ENCODE assay signal across 13 cellular contexts in the genomic region with DNA sequence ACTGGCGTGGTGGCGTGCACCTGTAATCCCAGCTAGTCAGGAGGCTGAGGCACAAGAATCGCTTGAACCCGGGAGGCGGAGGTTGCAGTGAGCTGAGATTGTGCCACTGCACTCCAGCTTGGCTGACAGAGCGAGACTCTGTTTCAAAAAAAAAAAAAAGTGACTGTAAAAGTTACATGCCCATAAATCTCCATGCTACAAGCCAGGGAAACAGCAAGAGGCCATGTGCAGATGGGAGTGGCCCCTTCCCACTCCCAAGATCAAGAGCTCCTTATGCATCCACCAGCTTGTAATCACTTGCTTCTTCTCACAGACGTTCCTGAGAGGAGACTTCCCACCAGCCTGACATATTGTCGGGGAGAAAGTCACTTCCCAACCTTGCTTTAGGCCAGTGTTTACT.
"Had no signal": no experiment of that assay in that cellular context is flagged by ENCODE, and none has a peak within 500 bp of the region (broad histone marks: within the 10 kb centered on the region; RNA-seq: fewer than 3 reads in every experiment).

No MANE protein-coding gene starts in this region.

- H3K27me3 ChIP-seq: upper lobe of right lung had no signal

- ATAC-seq: activated T-cell treated with anti-CD3 and anti-CD28 coated beads, Interleukin-2, amount 50 U/mL, for 72 hours; left colon; upper lobe of right lung had no signal

- H3K27ac ChIP-seq: brain microvascular endothelial cell, coronary artery, thoracic aorta, upper lobe of right lung had no signal

- DNase-seq: activated CD4-positive, alpha-beta T cell treated with anti-CD3 and anti-CD28 coated beads, Interleukin-2, amount 50 U/mL, for 4 hours; activated naive CD4-positive, alpha-beta T cell treated with Interleukin-2 at 50 U/mL for 16 hours; activated T-cell treated with anti-CD3 and anti-CD28 coated beads, Interleukin-2, amount 50 U/mL, for 72 hours; brain microvascular endothelial cell; erythroblast; foreskin melanocyte; islet precursor cell; left colon; nephron progenitor cell; upper lobe of right lung had no signal

- H3K36me3 ChIP-seq: brain microvascular endothelial cell, thoracic aorta, upper lobe of right lung had no signal

- H3K4me1 ChIP-seq: upper lobe of right lung had no signal

- H3K9me3 ChIP-seq: thoracic aorta, upper lobe of right lung had no signal

- H3K4me3 ChIP-seq: coronary artery, lung, thoracic aorta, upper lobe of right lung had no signal
